2 cellular contexts compared by ENCODE assay signal in genomic region chr16:22030087-22030812, GRCh38.
TF ChIP-seq lines count a peak whose summit lies in the region.

No MANE protein-coding gene starts in this region.

TF ChIP-seq in HCT116, 20 proteins besides CTCF, POLR2A, EP300 and RAD21:
- TF ChIP-seq FOSL1 (IDR thresholded peaks at IDR 0.05; ENCODE audit: low read depth) (no peak), SRF (IDR thresholded peaks at IDR 0.05; ENCODE audit: low read depth) (no peak), ELF1 (IDR thresholded peaks at IDR 0.05; ENCODE audit: borderline replicate concordance, low read depth) (no peak), EGR1 (IDR thresholded peaks at IDR 0.05; ENCODE audit: low read depth) (no peak), ZNF274 (IDR thresholded peaks at IDR 0.05; ENCODE audit: low read depth, low read length) (no peak), EZH2 (IDR thresholded peaks at IDR 0.05) (no peak), POLR2AphosphoS5 (IDR thresholded peaks at IDR 0.05; ENCODE audit: low read depth, low read length) (no peak; the same call in 1 of the 2 replicates), CBX3 (IDR thresholded peaks at IDR 0.05; ENCODE audit: low read depth) (no peak), ZBTB33 (IDR thresholded peaks at IDR 0.05; ENCODE audit: extremely low read depth, insufficient replicate concordance, low read length) (no peak), EZH2phosphoT487 (IDR thresholded peaks at IDR 0.05; ENCODE audit: borderline replicate concordance) (no peak), CEBPB (IDR thresholded peaks at IDR 0.05; ENCODE audit: low read depth) (peak; percentile 80), ZFX (IDR thresholded peaks at IDR 0.05) (no peak)
- TF ChIP-seq, protein P1, sequence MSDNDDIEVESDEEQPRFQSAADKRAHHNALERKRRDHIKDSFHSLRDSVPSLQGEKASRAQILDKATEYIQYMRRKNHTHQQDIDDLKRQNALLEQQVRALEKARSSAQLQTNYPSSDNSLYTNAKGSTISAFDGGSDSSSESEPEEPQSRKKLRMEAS (IDR thresholded peaks at IDR 0.05) = 0 out of 2 replicates have a peak, but pooled peaks have one; percentile 2
TF ChIP-seq in HCT116: peak in this region for 2.

TF ChIP-seq in IMR-90, 13 proteins besides CTCF, POLR2A, EP300 and RAD21:
- TF ChIP-seq CEBPB (IDR thresholded peaks at IDR 0.05; ENCODE audit: low read depth, low read length) = no peak
- TF ChIP-seq SMC3 (IDR thresholded peaks at IDR 0.05; ENCODE audit: low read depth, low read length) = no peak
